In genomic region chr10:72085864-72086465, GRCh38 we compare ENCODE assay signal across 12 cellular contexts. TPM values are rescaled to one million over a fixed set of nuclear protein-coding genes. Genes with fewer than 3 reads are reported as not detected.
DNase-seq lines count a peak whose midpoint lies in the region; ATAC-seq and TF ChIP-seq lines count a peak whose summit lies in the region.
"Had no signal": no experiment of that assay in that cellular context is flagged by ENCODE, and none has a peak within 500 bp of the region (broad histone marks: within the 10 kb centered on the region; RNA-seq: fewer than 3 reads in every experiment).

No MANE protein-coding gene starts in this region.

- intact Hi-C loops in activated CD4-positive, alpha-beta T cell treated with anti-CD3 and anti-CD28 coated beads for 36 hours (cut with DNase I, micrococcal nuclease), result loop anchor here (5.0 kb wide), 4 partner anchors 131 to 606 kb away; partner anchors contain the start of genes ANAPC16 (in 1 of the 2), ASCC1 (in 1 of the 2) and MCU (in 1 of the 2)
- intact Hi-C loops in IMR-90 (cut with micrococcal nuclease), result no loop called here

- no peaks in the 10 kb centered on the region for H3K79me1 ChIP-seq in IMR-90 (ENCODE audit: low read depth in 1 of 2, low read length in 2 of 2)

- H3K36me3 Mint-ChIP-seq in activated CD4-positive, alpha-beta T cell treated with anti-CD3 and anti-CD28 coated beads for 36 hours (ENCODE audit: low read depth), result peaks cover 38% of the 10 kb centered on the region
- peaks cover 67% of the 10 kb centered on the region for H3K36me3 Mint-ChIP-seq in central memory CD8-positive, alpha-beta T cell (ENCODE audit: insufficient read depth)
- peaks cover 7% of the 10 kb centered on the region for H3K36me3 Mint-ChIP-seq in osteocyte (ENCODE audit: unreplicated experiment)

- H3K27ac Mint-ChIP-seq in activated CD4-positive, alpha-beta T cell treated with anti-CD3 and anti-CD28 coated beads for 36 hours, result peak overlapping the region; percentile 87
- peak overlapping the region; percentile 98 for H3K27ac Mint-ChIP-seq in central memory CD8-positive, alpha-beta T cell (ENCODE audit: low read depth)
- H3K27ac Mint-ChIP-seq in osteocyte (ENCODE audit: unreplicated experiment), result no peak overlapping the region

- POLR2A ChIA-PET in activated CD4-positive, alpha-beta T cell treated with anti-CD3 and anti-CD28 coated beads for 36 hours (lab: Charles Lee), result interaction anchor here (0.6 to 0.8 kb wide), 2 partner anchors 145 to 241 kb away, joined by 3 read pairs; no protein-coding TSS in a partner anchor
- POLR2A ChIA-PET in IMR-90 (lab: Charles Lee; ENCODE audit: unreplicated experiment), result no interaction called here

- no peaks in the 10 kb centered on the region for H3K9me1 ChIP-seq in IMR-90 (ENCODE audit: insufficient read depth, low read length)

- no peak overlapping the region for H2BK20ac ChIP-seq in IMR-90 (ENCODE audit: low read depth, low read length)

- no peaks in the 10 kb centered on the region for H3K36me3 ChIP-seq in IMR-90 (ENCODE audit: control insufficient read depth, insufficient read depth, low read length)
- H3K36me3 ChIP-seq: thyroid gland had no signal

- no peak overlapping the region for H2AFZ ChIP-seq in IMR-90 (replicated peaks; ENCODE audit: low read length, poor library complexity)

- no peak overlapping the region for H2AK9ac ChIP-seq in IMR-90 (replicated peaks; ENCODE audit: low read depth, low read length, poor library complexity)

- TF ChIP-seq CTCF in IMR-90 (conservative IDR thresholded peaks at IDR 0.05; ENCODE audit: low read depth, low read length) (no peak), osteocyte (IDR thresholded peaks at IDR 0.05) (no peak)

- no TSS peak for BruUV-seq in IMR-90 (replicated peaks; lab: Mats Ljungman, UMichigan)

- no peaks in the 10 kb centered on the region; the same call in 1 of the 2 replicates for H4K20me1 ChIP-seq in IMR-90 (ENCODE audit: insufficient read depth, low read length)

- H3K4me1 Mint-ChIP-seq in activated CD4-positive, alpha-beta T cell treated with anti-CD3 and anti-CD28 coated beads for 36 hours, result peaks cover 67% of the 10 kb centered on the region
- H3K4me1 Mint-ChIP-seq in central memory CD8-positive, alpha-beta T cell, result peaks cover 77% of the 10 kb centered on the region
- H3K4me1 Mint-ChIP-seq in osteocyte (ENCODE audit: unreplicated experiment), result peaks cover 14% of the 10 kb centered on the region

- no peak overlapping the region for H4K5ac ChIP-seq in IMR-90 (ENCODE audit: low read depth, low read length)

- H3K9me3 Mint-ChIP-seq in activated CD4-positive, alpha-beta T cell treated with anti-CD3 and anti-CD28 coated beads for 36 hours (ENCODE audit: low read depth), result no peaks in the 10 kb centered on the region
- no peaks in the 10 kb centered on the region for H3K9me3 Mint-ChIP-seq in central memory CD8-positive, alpha-beta T cell
- no peaks in the 10 kb centered on the region for H3K9me3 Mint-ChIP-seq in osteocyte (ENCODE audit: unreplicated experiment)

- peak overlapping the region; percentile 98 for H3K4me3 Mint-ChIP-seq in activated CD4-positive, alpha-beta T cell treated with anti-CD3 and anti-CD28 coated beads for 36 hours
- peak overlapping the region; percentile 97 for H3K4me3 Mint-ChIP-seq in central memory CD8-positive, alpha-beta T cell
- H3K4me3 Mint-ChIP-seq in osteocyte (ENCODE audit: unreplicated experiment), result peak overlapping the region; percentile 46

- H3K4me2 ChIP-seq in IMR-90 (ENCODE audit: low read depth, low read length), result no peak overlapping the region

- no peak overlapping the region for H2BK120ac ChIP-seq in IMR-90 (ENCODE audit: low read depth, low read length)

- no peaks in the 10 kb centered on the region for H3K27me3 Mint-ChIP-seq in activated CD4-positive, alpha-beta T cell treated with anti-CD3 and anti-CD28 coated beads for 36 hours
- H3K27me3 Mint-ChIP-seq in central memory CD8-positive, alpha-beta T cell, result no peaks in the 10 kb centered on the region
- H3K27me3 Mint-ChIP-seq in osteocyte (ENCODE audit: unreplicated experiment), result peaks cover 28% of the 10 kb centered on the region

- peaks cover 81% of the 10 kb centered on the region for H3K27me3 ChIP-seq in IMR-90 (ENCODE audit: control insufficient read depth, insufficient read depth, low read length)

- no peak overlapping the region for H3K56ac ChIP-seq in IMR-90 (ENCODE audit: extremely low read depth, insufficient read depth, low read length)

- no peak overlapping the region for H3K4ac ChIP-seq in IMR-90 (ENCODE audit: low read depth, low read length)

- no peak overlapping the region for H2BK15ac ChIP-seq in IMR-90 (ENCODE audit: low read depth, low read length)

- H4K91ac ChIP-seq in IMR-90 (ENCODE audit: insufficient read depth, low read depth, low read length), result no peak overlapping the region

- no peak overlapping the region for H3K14ac ChIP-seq in IMR-90 (replicated peaks; ENCODE audit: low read depth, low read length)

- H3K4me3 ChIP-seq in IMR-90 (ENCODE audit: insufficient read depth, low read depth, low read length), result no peak overlapping the region

- H4K8ac ChIP-seq in IMR-90 (ENCODE audit: low read depth in 2 of 2, low read length in 2 of 2), result no peak overlapping the region

- H3K9me3 ChIP-seq in IMR-90 (ENCODE audit: control insufficient read depth, insufficient read depth, low read length), result no peaks in the 10 kb centered on the region
- H3K9me3 ChIP-seq: thyroid gland had no signal

- H3K9ac ChIP-seq in IMR-90 (ENCODE audit: low read depth, low read length), result no peak overlapping the region

- no peak overlapping the region for H2BK5ac ChIP-seq in IMR-90 (ENCODE audit: low read depth, low read length, poor library complexity, severe bottlenecking)

- H3K18ac ChIP-seq in IMR-90 (ENCODE audit: low read depth, low read length), result no peak overlapping the region

- peaks cover 5% of the 10 kb centered on the region; the same call in 1 of the 2 replicates for H3K4me1 ChIP-seq in IMR-90 (ENCODE audit: control insufficient read depth, insufficient read depth, low read length)

- DNase-seq in activated CD4-positive, alpha-beta T cell treated with anti-CD3 and anti-CD28 coated beads for 36 hours, result peak; percentile 9
- DNase-seq in activated CD4-positive, alpha-beta T cell treated with anti-CD3 and anti-CD28 coated beads for 4 hours, result no peak
- DNase-seq in IMR-90 (no peak), osteocyte (ENCODE audit: extremely low spot score, unreplicated experiment) (no peak), DMS53 (lab: John Stamatoyannopoulos, UW) (no peak), DMS 273 treated with DMSO at 0.1 percent for 48 hours (lab: John Stamatoyannopoulos, UW) (no peak)
- no peak for DNase-seq in central memory CD8-positive, alpha-beta T cell (ENCODE audit: low spot score in 2 of 2)
- no peak for DNase-seq in stimulated activated CD4-positive, alpha-beta T cell treated with anti-CD3 and anti-CD28 coated beads, Interleukin-1b, Interleukin-23, amount 100 ng/mL, for 48 hours
- DNase-seq: activated gamma-delta T cell treated with Interleukin-2 at 50 U/mL for 16 hours, Kasumi-1, NCI-H2171, thyroid gland had no signal

- WGBS in IMR-90 (ENCODE audit: extremely low coverage in 2 of 2, insufficient read length in 1 of 2), 2 experiments, result no CpG with 5 or more reads among the region's 1 CpG

- in situ Hi-C loops in IMR-90 (cut with MboI; ENCODE audit: low sequenced_read_pairs), result no loop called here

- H3K27ac ChIP-seq in IMR-90 (ENCODE audit: insufficient read depth, low read length), result no peak overlapping the region
- H3K27ac ChIP-seq: thyroid gland had no signal

- no peak for TF ChIP-seq POLR2A in IMR-90 (IDR thresholded peaks at IDR 0.05; ENCODE audit: low read depth, low read length)

- dilution Hi-C loops in IMR-90 (cut with HindIII; ENCODE audit: low sequenced_read_pairs, unreplicated experiment), result no loop called here

- CTCF ChIA-PET in activated CD4-positive, alpha-beta T cell treated with anti-CD3 and anti-CD28 coated beads for 36 hours (lab: Charles Lee), result interaction anchor here (0.6 to 2.2 kb wide), 8 partner anchors 8 to 190 kb away, joined by 3 to 7 read pairs (median 3); no protein-coding TSS in a partner anchor
- CTCF ChIA-PET in IMR-90 (lab: Yijun Ruan, JAX), result no interaction called here

- no peak overlapping the region for H2AK5ac ChIP-seq in IMR-90 (ENCODE audit: low read depth, low read length)

- no peak overlapping the region for H3K23ac ChIP-seq in IMR-90 (ENCODE audit: low read depth, low read length)

- TF ChIP-seq RAD21 in IMR-90 (IDR thresholded peaks at IDR 0.05; ENCODE audit: low read length), result no peak

- ATAC-seq in activated CD4-positive, alpha-beta T cell treated with anti-CD3 and anti-CD28 coated beads for 36 hours, result no peak
- no peak for ATAC-seq in IMR-90 (ENCODE audit: low read depth)
- ATAC-seq in central memory CD8-positive, alpha-beta T cell (replicated peaks; ENCODE audit: extremely low read depth, poor library complexity, severe bottlenecking), result no peak

TF ChIP-seq in IMR-90, 13 proteins besides CTCF, POLR2A, EP300 and RAD21:
- TF ChIP-seq SMC3 (IDR thresholded peaks at IDR 0.05; ENCODE audit: low read depth, low read length), result no peak
- peak; percentile 15; the same call in 1 of the 2 replicates for TF ChIP-seq CEBPB (IDR thresholded peaks at IDR 0.05; ENCODE audit: low read depth, low read length)
TF ChIP-seq in IMR-90: peak in this region for 1.

RNA-seq across cellular contexts. Expression of gene SPOCK2, which starts 2.4 kb away (rescaled TPM):
- total RNA-seq in activated CD4-positive, alpha-beta T cell treated with anti-CD3 and anti-CD28 coated beads for 36 hours, result 100 to 1,000 TPM; 158 to 165 TPM
- not detected in 2 replicates for total RNA-seq in IMR-90 (2012; rRNA removed)
- polyA plus RNA-seq in IMR-90 (2012; rRNA removed), result 0.02 TPM in 1 of 2 replicates, not detected in the other
- polyA plus RNA-seq in IMR-90 (2012; cell fraction: cytosol; rRNA removed), result 0.04 TPM in 1 of 2 replicates, not detected in the other
- polyA plus RNA-seq in IMR-90 (2012; cell fraction: nucleus; rRNA removed; ENCODE audit: low replicate concordance), result 0.23 and 0.36 TPM in 2 replicates
- 0.54 and 0.73 TPM in 2 replicates for total RNA-seq in osteocyte

Comparison
In these comparisons a context has a peak if more than half of its experiments do, and no peak if none do; other contexts are left out.
1. H3K4me3 Mint-ChIP-seq: peak in every context shown above with its lines; median percentile 98 in activated CD4-positive, alpha-beta T cell treated with anti-CD3 and anti-CD28 coated beads for 36 hours; 97 in central memory CD8-positive, alpha-beta T cell; 46 in osteocyte.
2. RNA of gene SPOCK2, which starts 2.4 kb away (total RNA-seq): 158 to 165 TPM in activated CD4-positive, alpha-beta T cell treated with anti-CD3 and anti-CD28 coated beads for 36 hours; 0.54 to 0.73 TPM in osteocyte and not detected in IMR-90; every median in the first group is over 10 times any median in the second.